19 cellular contexts compared by ENCODE assay signal in genomic region chr17:44359001-44359400, GRCh38. TPM values are rescaled to one million over a fixed set of nuclear protein-coding genes. Genes with fewer than 3 reads are reported as not detected.
"Had no signal": no experiment of that assay in that cellular context is flagged by ENCODE, and none has a peak within 500 bp of the region (broad histone marks: within the 10 kb centered on the region; RNA-seq: fewer than 3 reads in every experiment).

No MANE protein-coding gene starts in this region.

- H3K36me3 ChIP-seq: brain microvascular endothelial cell, gastrocnemius medialis, heart left ventricle, left lung, pancreas, upper lobe of right lung had no signal

- H3K27ac ChIP-seq: brain microvascular endothelial cell, coronary artery, gastrocnemius medialis, heart left ventricle, left lung, pancreas, testis, upper lobe of right lung had no signal

- ATAC-seq: activated CD4-positive, CD25-positive, alpha-beta regulatory T cell treated with anti-CD3 and anti-CD28 coated beads, Interleukin-2, amount 50 U/mL, for 24 hours; activated CD8-positive, alpha-beta T cell treated with anti-CD3 and anti-CD28 coated beads, Interleukin-2, amount 10 ng/mL, durations not matched to agents 7 days and 5 days; gastrocnemius medialis; heart left ventricle; left lung; mucosa of descending colon; pancreas; sciatic nerve; upper lobe of right lung had no signal

- H3K4me2 ChIP-seq: smooth muscle cell had no signal

- H3K27ac Mint-ChIP-seq: activated CD4-positive, alpha-beta T cell treated with anti-CD3 and anti-CD28 coated beads, Interleukin-2, amount 10 ng/mL, durations not matched to agents 7 days and 5 days; activated CD8-positive, alpha-beta T cell treated with anti-CD3 and anti-CD28 coated beads, Interleukin-2, amount 10 ng/mL, durations not matched to agents 7 days and 5 days; activated naive CD4-positive, alpha-beta T cell treated with anti-CD3 and anti-CD28 coated beads for 36 hours; activated T-cell treated with anti-CD3 and anti-CD28 coated beads, Interleukin-2, amount 50 U/mL, for 24 hours had no signal

- DNase-seq: activated CD4-positive, alpha-beta T cell treated with anti-CD3 and anti-CD28 coated beads, Interleukin-2, amount 10 ng/mL, durations not matched to agents 7 days and 5 days; activated CD8-positive, alpha-beta T cell treated with anti-CD3 and anti-CD28 coated beads, Interleukin-2, amount 10 ng/mL, durations not matched to agents 7 days and 5 days; activated naive CD4-positive, alpha-beta T cell treated with anti-CD3 and anti-CD28 coated beads for 36 hours; activated T-cell treated with anti-CD3 and anti-CD28 coated beads, Interleukin-2, amount 50 U/mL, for 24 hours; brain microvascular endothelial cell; central memory CD4-positive, alpha-beta T cell; gastrocnemius medialis; heart left ventricle; left lung; mucosa of descending colon; naive B cell; stimulated activated CD4-positive, alpha-beta T cell treated with anti-CD3 and anti-CD28 coated beads, Interleukin-4, amount 100 ng/mL, for 1 hour; testis; upper lobe of right lung had no signal

- H3K27me3 ChIP-seq: brain microvascular endothelial cell, pancreas, testis, upper lobe of right lung had no signal

- H3K4me1 ChIP-seq: pancreas had no signal

- H3K4me3 Mint-ChIP-seq: activated CD4-positive, alpha-beta T cell treated with anti-CD3 and anti-CD28 coated beads, Interleukin-2, amount 10 ng/mL, durations not matched to agents 7 days and 5 days; activated CD8-positive, alpha-beta T cell treated with anti-CD3 and anti-CD28 coated beads, Interleukin-2, amount 10 ng/mL, durations not matched to agents 7 days and 5 days; activated naive CD4-positive, alpha-beta T cell treated with anti-CD3 and anti-CD28 coated beads for 36 hours; activated T-cell treated with anti-CD3 and anti-CD28 coated beads, Interleukin-2, amount 50 U/mL, for 24 hours had no signal

- H3K9me3 ChIP-seq: gastrocnemius medialis, heart left ventricle, left lung, mucosa of descending colon, pancreas, testis, upper lobe of right lung had no signal

- H3K9me3 Mint-ChIP-seq: activated CD4-positive, alpha-beta T cell treated with anti-CD3 and anti-CD28 coated beads, Interleukin-2, amount 10 ng/mL, durations not matched to agents 7 days and 5 days; activated naive CD4-positive, alpha-beta T cell treated with anti-CD3 and anti-CD28 coated beads for 36 hours; activated T-cell treated with anti-CD3 and anti-CD28 coated beads, Interleukin-2, amount 50 U/mL, for 24 hours; naive B cell had no signal

- H3K36me3 Mint-ChIP-seq: naive B cell had no signal

- H3K4me3 ChIP-seq: coronary artery, gastrocnemius medialis, heart left ventricle, left lung, mucosa of descending colon, pancreas, smooth muscle cell, testis, upper lobe of right lung had no signal

RNA-seq across cellular contexts. Expression of gene RUNDC3A, which starts 50.6 kb away (rescaled TPM):
- total RNA-seq: gastrocnemius medialis had no signal
